In genomic region chr14:60723218-60724079, GRCh38 we compare ENCODE assay signal across 8 cellular contexts. TPM values are rescaled to one million over a fixed set of nuclear protein-coding genes. Genes with fewer than 3 reads are reported as not detected.
DNase-seq lines count a peak whose midpoint lies in the region; ATAC-seq, FAIRE-seq and TF ChIP-seq lines count a peak whose summit lies in the region.

No MANE protein-coding gene starts in this region.

- peaks cover 0 to 6% of the 10 kb centered on the region in 2 donors for H3K36me3 Mint-ChIP-seq in naive B cell

- DNase-seq in DMS53 (lab: John Stamatoyannopoulos, UW) (peak; percentile 83), NB4 (ENCODE audit: low read depth) (peak; percentile 63), esophagus muscularis mucosa (ENCODE audit: extremely low spot score) (no peak), naive B cell (peak; percentile 23), urothelium cell line (ENCODE audit: low spot score) (peak; percentile 58), mesenteric fat pad (ENCODE audit: low spot score) (no peak)
- peak; percentile 76 for DNase-seq in activated CD8-positive, alpha-beta memory T cell treated with anti-CD3 and anti-CD28 coated beads for 24 hours

- H3K4me1 Mint-ChIP-seq in naive B cell, result peaks cover 21 to 29% (median 23%) of the 10 kb centered on the region in 3 donors

- peak; percentile 55 for ATAC-seq in GM21717 (IDR thresholded peaks at IDR 0.05; ENCODE audit: unreplicated experiment)
- peak; percentile 39 to 44 for ATAC-seq in naive B cell (ENCODE audit: low read depth in 2 of 2)

- no peak for TF ChIP-seq CTCF in NB4 (IDR thresholded peaks at IDR 0.05; ENCODE audit: low read depth, low read length)
- TF ChIP-seq CTCF in esophagus muscularis mucosa (IDR thresholded peaks at IDR 0.05), result no peak

- TF ChIP-seq POLR2A in NB4 (IDR thresholded peaks at IDR 0.05; ENCODE audit: extremely low read depth, insufficient read length) (no peak), esophagus muscularis mucosa (IDR thresholded peaks at IDR 0.05; ENCODE audit: low read depth) (no peak)

- peak overlapping the region; percentile 78 to 97 (median 90) for H3K4me3 Mint-ChIP-seq in naive B cell

- FAIRE-seq in urothelium cell line (lab: Jason Lieb, UNC), result no peak

- H3K9me3 ChIP-seq in esophagus muscularis mucosa, result no peaks in the 10 kb centered on the region

- 1% methylated on average over 25 of the region's 88 CpGs for WGBS in esophagus muscularis mucosa

- peaks cover 20 to 36% (median 25%) of the 10 kb centered on the region in 4 donors for H3K4me1 ChIP-seq in esophagus muscularis mucosa

- no peaks in the 10 kb centered on the region for H3K36me3 ChIP-seq in esophagus muscularis mucosa

- H3K27me3 Mint-ChIP-seq in naive B cell, result peaks cover 71 to 83% (median 76%) of the 10 kb centered on the region in 3 donors

- H3K27me3 ChIP-seq in esophagus muscularis mucosa, result peaks cover 0 to 32% (median 0%) of the 10 kb centered on the region in 4 donors

- H3K27ac Mint-ChIP-seq in naive B cell, result peak overlapping the region in 3 of 6 donors; percentile 52 to 81 (median 68)

- intact Hi-C loops in esophagus muscularis mucosa (cut with DNase I), result loop anchor here (5.0 kb wide), 2 partner anchors 66 to 304 kb away; no protein-coding TSS in a partner anchor

- no peak for TF ChIP-seq EP300 in esophagus muscularis mucosa (IDR thresholded peaks at IDR 0.05)

- peaks cover 0 to 13% (median 2%) of the 10 kb centered on the region in 7 donors for H3K9me3 Mint-ChIP-seq in naive B cell

- H3K27ac ChIP-seq in esophagus muscularis mucosa (replicated peaks in 1 of 4), result peak overlapping the region; percentile 69 to 84 (median 72)

- peak overlapping the region; percentile 53 for H3K4me3 ChIP-seq in NB4 (ENCODE audit: low read depth, low read length)
- peak overlapping the region; percentile 71 to 82 (median 76) for H3K4me3 ChIP-seq in esophagus muscularis mucosa

RNA-seq across cellular contexts. Expression of gene SIX4, which starts 0.7 kb away (rescaled TPM):
- total RNA-seq in esophagus muscularis mucosa, result 1 to 10 TPM; 1.7 to 4.2 (median 2.7) TPM
- polyA plus RNA-seq in naive B cell (ENCODE audit: low read depth in 6 of 6), result not detected
- total RNA-seq in mesenteric fat pad, result 1.9 TPM

RNA-seq across cellular contexts. Expression of gene MNAT1, which starts 11.1 kb away (rescaled TPM):
- total RNA-seq in esophagus muscularis mucosa (10 to 100 TPM; 34.9 to 48.2 (median 38.1) TPM), mesenteric fat pad (31.8 TPM)
- 10 to 100 TPM; 14.5 to 27.4 (median 22.1) TPM for polyA plus RNA-seq in naive B cell (ENCODE audit: low read depth in 6 of 6)

Comparison
In these comparisons a context has a peak if more than half of its experiments do, and no peak if none do; other contexts are left out.
1. DNase-seq: peak in DMS53 (single experiment), NB4 (single experiment), activated CD8-positive, alpha-beta memory T cell treated with anti-CD3 and anti-CD28 coated beads for 24 hours (single experiment), naive B cell (single experiment) and urothelium cell line (single experiment); none in esophagus muscularis mucosa (single experiment) and mesenteric fat pad (single experiment).